In genomic region chr2:185246717-185247116, GRCh38 we compare ENCODE assay signal across 34 cellular contexts.
"Had no signal": no experiment of that assay in that cellular context is flagged by ENCODE, and none has a peak within 500 bp of the region (broad histone marks: within the 10 kb centered on the region; RNA-seq: fewer than 3 reads in every experiment).

No MANE protein-coding gene starts in this region.

- H3K36me3 ChIP-seq: adrenal gland, ascending aorta, brain microvascular endothelial cell, breast epithelium, cardiac muscle cell had no signal

- H3K4me1 ChIP-seq: adrenal gland, ascending aorta, body of pancreas, breast epithelium had no signal

- H3K27ac ChIP-seq: adrenal gland, ascending aorta, body of pancreas, brain microvascular endothelial cell, breast epithelium, cardiac muscle cell had no signal

- FAIRE-seq: astrocyte, bronchial epithelial cell had no signal

- ATAC-seq: activated naive CD4-positive, alpha-beta T cell treated with anti-CD3 and anti-CD28 coated beads, Interleukin-2, amount 50 U/mL, for 72 hours; activated naive CD8-positive, alpha-beta T cell treated with anti-CD3 and anti-CD28 coated beads, Interleukin-2, amount 50 U/mL, for 24 hours; activated T-cell treated with anti-CD3 and anti-CD28 coated beads, Interleukin-2, amount 50 U/mL, for 4 hours; activated T-cell treated with anti-CD3 and anti-CD28 coated beads, Interleukin-2, amount 50 U/mL, for 72 hours; activated T-helper 17 cell treated with anti-CD3 and anti-CD28 coated beads, Interleukin-2, amount 50 U/mL, for 72 hours; body of pancreas had no signal

- H3K27me3 ChIP-seq: adrenal gland, ascending aorta, body of pancreas, brain microvascular endothelial cell, breast epithelium, cardiac muscle cell had no signal

- H3K4me3 ChIP-seq: adrenal gland, ascending aorta, body of pancreas, breast epithelium, cardiac muscle cell had no signal

- DNase-seq: activated effector memory CD4-positive, alpha-beta T cell treated with anti-CD3 and anti-CD28 coated beads, Interleukin-2, amount 50 U/mL, for 16 hours; activated effector memory CD4-positive, alpha-beta T cell treated with Interleukin-2 at 50 U/mL for 16 hours; activated gamma-delta T cell; activated gamma-delta T cell treated with Interleukin-2 at 50 U/mL for 16 hours; activated naive CD4-positive, alpha-beta T cell; activated naive CD4-positive, alpha-beta T cell treated with anti-CD3 and anti-CD28 coated beads for 36 hours; activated naive CD4-positive, alpha-beta T cell treated with anti-CD3 and anti-CD28 coated beads, Interleukin-2, amount 10 ng/mL, durations not matched to agents 7 days and 5 days; activated naive CD4-positive, alpha-beta T cell treated with anti-CD3 and anti-CD28 coated beads, Interleukin-2, amount 50 U/mL, for 16 hours; activated naive CD4-positive, alpha-beta T cell treated with Interleukin-2 at 50 U/mL for 16 hours; activated naive CD8-positive, alpha-beta T cell treated with anti-CD3 and anti-CD28 coated beads for 36 hours; activated naive CD8-positive, alpha-beta T cell treated with anti-CD3 and anti-CD28 coated beads, Interleukin-2, amount 10 ng/mL, durations not matched to agents 7 days and 5 days; activated naive CD8-positive, alpha-beta T cell treated with anti-CD3 and anti-CD28 coated beads, Interleukin-2, amount 50 U/mL, for 24 hours; activated T-cell treated with anti-CD3 and anti-CD28 coated beads, Interleukin-2, amount 50 U/mL, for 1 hour; activated T-cell treated with anti-CD3 and anti-CD28 coated beads, Interleukin-2, amount 50 U/mL, for 24 hours; activated T-cell treated with anti-CD3 and anti-CD28 coated beads, Interleukin-2, amount 50 U/mL, for 4 hours; activated T-cell treated with anti-CD3 and anti-CD28 coated beads, Interleukin-2, amount 50 U/mL, for 48 hours; activated T-cell treated with anti-CD3 and anti-CD28 coated beads, Interleukin-2, amount 50 U/mL, for 72 hours; adrenal gland; amniotic stem cell; amygdala; anterior cingulate cortex; aorta; body of pancreas; brain microvascular endothelial cell; caudate nucleus; central memory CD4-positive, alpha-beta T cell; cerebellar nuclear complex had no signal

- H3K9me3 ChIP-seq: adrenal gland, ascending aorta, body of pancreas, breast epithelium had no signal
